Comparison of ENCODE assay signal across 17 cellular contexts in the genomic region with DNA sequence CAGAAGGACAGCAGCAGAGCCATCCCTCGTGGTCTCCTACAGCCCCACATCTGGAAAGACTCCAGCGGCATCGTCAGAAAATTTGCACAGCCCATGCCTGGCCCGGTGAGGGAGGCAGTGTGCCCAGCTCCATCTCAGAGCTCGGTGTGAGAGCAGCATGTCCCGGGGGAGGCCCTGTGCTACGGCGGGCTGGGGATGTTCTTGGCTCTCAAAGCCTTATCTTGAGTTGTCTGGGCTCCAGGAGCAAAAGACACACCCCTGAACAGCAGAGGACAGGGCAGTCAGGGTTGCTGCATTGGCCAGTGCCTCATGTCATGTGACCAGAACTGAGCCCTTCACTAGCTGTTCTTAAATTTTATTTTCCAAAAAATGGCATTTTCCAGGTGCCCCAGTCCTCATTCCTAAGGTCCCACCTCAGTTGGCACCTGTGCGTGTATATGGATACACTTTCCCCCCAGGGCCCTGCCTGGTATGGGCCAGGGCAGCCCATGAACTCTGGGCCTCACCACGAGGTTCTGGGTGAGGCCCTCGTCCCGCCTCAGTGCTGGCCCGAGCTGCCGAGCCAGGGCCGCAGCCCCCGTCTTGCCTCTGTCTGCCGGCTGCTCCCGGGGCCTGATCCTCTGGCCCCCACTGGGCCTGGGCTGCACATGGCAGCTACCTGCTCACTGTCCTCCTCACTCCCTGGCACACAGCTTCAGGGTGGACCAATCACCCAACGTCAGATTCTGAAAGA. TPM values are rescaled to one million over a fixed set of nuclear protein-coding genes. Genes with fewer than 3 reads are reported as not detected.
DNase-seq lines count a peak whose midpoint lies in the region; ATAC-seq and TF ChIP-seq lines count a peak whose summit lies in the region.
"Had no signal": no experiment of that assay in that cellular context is flagged by ENCODE, and none has a peak within 500 bp of the region (broad histone marks: within the 10 kb centered on the region; RNA-seq: fewer than 3 reads in every experiment).

No MANE protein-coding gene starts in this region.

- H2AFZ ChIP-seq in hepatocyte: no peak overlapping the region

- 89% methylated on average over 19 of the region's 19 CpGs for WGBS in hepatocyte (ENCODE audit: low lambda C conversion rate, missing lambda C conversion rate)

- peaks cover 17% of the 10 kb centered on the region for H3K79me2 ChIP-seq in hepatocyte

- H3K9me3 ChIP-seq in colonic mucosa (no peaks in the 10 kb centered on the region), hepatocyte (ENCODE audit: low read depth) (no peaks in the 10 kb centered on the region)
- H3K9me3 ChIP-seq: tibial nerve had no signal

- H3K27me3 ChIP-seq in colonic mucosa (no peaks in the 10 kb centered on the region), hepatocyte (no peaks in the 10 kb centered on the region)
- H3K27me3 ChIP-seq: tibial nerve had no signal

- no peaks in the 10 kb centered on the region for H3K27me3 Mint-ChIP-seq in activated T-cell treated with anti-CD3 and anti-CD28 coated beads, Interleukin-2, amount 50 U/mL, for 4 hours (ENCODE audit: low read depth)
- no peaks in the 10 kb centered on the region for H3K27me3 Mint-ChIP-seq in activated T-cell treated with anti-CD3 and anti-CD28 coated beads, Interleukin-2, amount 50 U/mL, for 72 hours (ENCODE audit: low read depth)
- no peaks in the 10 kb centered on the region for H3K27me3 Mint-ChIP-seq in type B pancreatic cell
- H3K27me3 Mint-ChIP-seq: activated CD4-positive, alpha-beta memory T cell treated with anti-CD3 and anti-CD28 coated beads, Interleukin-2, amount 10 ng/mL, durations not matched to agents 7 days and 5 days had no signal

- intact Hi-C loops in colonic mucosa (cut with DNase I): no loop called here

- no peak for DNase-seq in activated T-cell treated with anti-CD3 and anti-CD28 coated beads, Interleukin-2, amount 50 U/mL, for 4 hours
- no peak for DNase-seq in activated T-cell treated with anti-CD3 and anti-CD28 coated beads, Interleukin-2, amount 50 U/mL, for 72 hours
- peak; percentile 32 for DNase-seq in colonic mucosa
- peak; percentile 14 for DNase-seq in hepatocyte (ENCODE audit: low spot score)
- DNase-seq in type B pancreatic cell (ENCODE audit: extremely low spot score, unreplicated experiment): no peak
- no peak for DNase-seq in OCI-M2 (lab: John Stamatoyannopoulos, UW; ENCODE audit: unreplicated experiment)
- no peak for DNase-seq in NCI-H1436 (lab: John Stamatoyannopoulos, UW)
- DNase-seq: ACHN; activated CD4-positive, alpha-beta memory T cell treated with anti-CD3 and anti-CD28 coated beads, Interleukin-2, amount 10 ng/mL, durations not matched to agents 7 days and 5 days; activated naive CD4-positive, alpha-beta T cell treated with Interleukin-2 at 50 U/mL for 16 hours; caudate nucleus; erythroblast; HFFc6; NCI-H146; NCI-H526 had no signal

- H3K4me1 ChIP-seq in colonic mucosa: peaks cover 5% of the 10 kb centered on the region
- peaks cover 19% of the 10 kb centered on the region for H3K4me1 ChIP-seq in hepatocyte (ENCODE audit: insufficient read depth)

- no peak for TF ChIP-seq CTCF in colonic mucosa (IDR thresholded peaks at IDR 0.05)
- no peak for TF ChIP-seq CTCF in hepatocyte (IDR thresholded peaks at IDR 0.05; ENCODE audit: poor library complexity)
- no peak for TF ChIP-seq CTCF in type B pancreatic cell (conservative IDR thresholded peaks at IDR 0.05)

- H3K9me3 Mint-ChIP-seq in activated T-cell treated with anti-CD3 and anti-CD28 coated beads, Interleukin-2, amount 50 U/mL, for 4 hours: no peaks in the 10 kb centered on the region
- no peaks in the 10 kb centered on the region for H3K9me3 Mint-ChIP-seq in activated T-cell treated with anti-CD3 and anti-CD28 coated beads, Interleukin-2, amount 50 U/mL, for 72 hours
- no peaks in the 10 kb centered on the region for H3K9me3 Mint-ChIP-seq in type B pancreatic cell
- H3K9me3 Mint-ChIP-seq: activated CD4-positive, alpha-beta memory T cell treated with anti-CD3 and anti-CD28 coated beads, Interleukin-2, amount 10 ng/mL, durations not matched to agents 7 days and 5 days; HFFc6 had no signal

- H3K4me1 Mint-ChIP-seq in activated T-cell treated with anti-CD3 and anti-CD28 coated beads, Interleukin-2, amount 50 U/mL, for 4 hours (ENCODE audit: low read depth): peaks cover 13% of the 10 kb centered on the region
- peaks cover 29% of the 10 kb centered on the region for H3K4me1 Mint-ChIP-seq in activated T-cell treated with anti-CD3 and anti-CD28 coated beads, Interleukin-2, amount 50 U/mL, for 72 hours (ENCODE audit: low read depth)
- no peaks in the 10 kb centered on the region for H3K4me1 Mint-ChIP-seq in type B pancreatic cell (ENCODE audit: unreplicated experiment)

- H3K4me3 ChIP-seq in colonic mucosa (no peak overlapping the region), hepatocyte (no peak overlapping the region)
- H3K4me3 ChIP-seq: tibial nerve had no signal

- peak overlapping the region; percentile 91 for H3K4me2 ChIP-seq in hepatocyte

- H3K9ac ChIP-seq in colonic mucosa (ENCODE audit: low read depth in 2 of 2, low read length in 2 of 2): no peak overlapping the region

- H3K36me3 ChIP-seq in colonic mucosa (peaks cover 12% of the 10 kb centered on the region), hepatocyte (replicated peaks; ENCODE audit: insufficient read depth, low read depth) (no peaks in the 10 kb centered on the region)

- H3K27ac Mint-ChIP-seq in activated T-cell treated with anti-CD3 and anti-CD28 coated beads, Interleukin-2, amount 50 U/mL, for 72 hours: no peak overlapping the region
- no peak overlapping the region for H3K27ac Mint-ChIP-seq in type B pancreatic cell

- H4K20me1 ChIP-seq in hepatocyte (ENCODE audit: insufficient read depth, poor library complexity, severe bottlenecking): no peaks in the 10 kb centered on the region

- peak overlapping the region; percentile 81 for H3K4me3 Mint-ChIP-seq in activated T-cell treated with anti-CD3 and anti-CD28 coated beads, Interleukin-2, amount 50 U/mL, for 4 hours
- H3K4me3 Mint-ChIP-seq in activated T-cell treated with anti-CD3 and anti-CD28 coated beads, Interleukin-2, amount 50 U/mL, for 72 hours: no peak overlapping the region
- H3K4me3 Mint-ChIP-seq in type B pancreatic cell: peak overlapping the region; percentile 39

- no peaks in the 10 kb centered on the region for H3K9me2 ChIP-seq in hepatocyte (replicated peaks; ENCODE audit: insufficient read depth)

- H3K27ac ChIP-seq in colonic mucosa (no peak overlapping the region), hepatocyte (peak overlapping the region; percentile 91)

- peaks cover 1% of the 10 kb centered on the region for H3K36me3 Mint-ChIP-seq in activated T-cell treated with anti-CD3 and anti-CD28 coated beads, Interleukin-2, amount 50 U/mL, for 4 hours (ENCODE audit: insufficient read depth)
- peaks cover 0 to 4% of the 10 kb centered on the region in 2 donors for H3K36me3 Mint-ChIP-seq in activated T-cell treated with anti-CD3 and anti-CD28 coated beads, Interleukin-2, amount 50 U/mL, for 72 hours (ENCODE audit: insufficient read depth in 2 of 2)
- H3K36me3 Mint-ChIP-seq in type B pancreatic cell: no peaks in the 10 kb centered on the region

- no peak for ATAC-seq in activated T-cell treated with anti-CD3 and anti-CD28 coated beads, Interleukin-2, amount 50 U/mL, for 4 hours
- no peak for ATAC-seq in activated T-cell treated with anti-CD3 and anti-CD28 coated beads, Interleukin-2, amount 50 U/mL, for 72 hours (replicated peaks in 1 of 2)
- no peak for ATAC-seq in GM18861 (IDR thresholded peaks at IDR 0.05; ENCODE audit: unreplicated experiment)

RNA-seq across cellular contexts. Expression of a gene that starts 3.0 kb away (rescaled TPM):
- 10 to 100 TPM; 53.1 to 56.8 (median 54.1) TPM for total RNA-seq in activated T-cell treated with anti-CD3 and anti-CD28 coated beads, Interleukin-2, amount 50 U/mL, for 4 hours
- 10 to 100 TPM; 22.8 to 28.0 TPM for total RNA-seq in activated T-cell treated with anti-CD3 and anti-CD28 coated beads, Interleukin-2, amount 50 U/mL, for 72 hours
- total RNA-seq in colonic mucosa (10 to 100 TPM; 50.7 to 80.1 TPM), hepatocyte (40.4 and 54.8 TPM in 2 replicates), type B pancreatic cell (ENCODE audit: low replicate concordance) (36.7 and 37.7 TPM in 2 replicates)
- 78.8 and 80.5 TPM in 2 replicates for polyA plus RNA-seq in hepatocyte

RNA-seq across cellular contexts. Expression of a gene that starts 37.7 kb away (rescaled TPM):
- 10 to 100 TPM; 19.4 to 24.1 (median 21.8) TPM for total RNA-seq in activated T-cell treated with anti-CD3 and anti-CD28 coated beads, Interleukin-2, amount 50 U/mL, for 4 hours
- 10 to 100 TPM; 18.0 to 20.6 TPM for total RNA-seq in activated T-cell treated with anti-CD3 and anti-CD28 coated beads, Interleukin-2, amount 50 U/mL, for 72 hours
- total RNA-seq in colonic mucosa: 10 to 100 TPM; 10.1 to 23.2 TPM
- 17.4 and 18.5 TPM in 2 replicates for total RNA-seq in hepatocyte
- 11.7 and 14.8 TPM in 2 replicates for polyA plus RNA-seq in hepatocyte
- 21.6 and 36.7 TPM in 2 replicates for total RNA-seq in type B pancreatic cell (ENCODE audit: low replicate concordance)

RNA-seq across cellular contexts. Expression of a gene that starts 38.0 kb away (rescaled TPM):
- total RNA-seq in activated T-cell treated with anti-CD3 and anti-CD28 coated beads, Interleukin-2, amount 50 U/mL, for 4 hours: under 1 TPM; 0.16 to 0.47 (median 0.25) TPM
- total RNA-seq in activated T-cell treated with anti-CD3 and anti-CD28 coated beads, Interleukin-2, amount 50 U/mL, for 72 hours: under 1 TPM in 1 of 2 donors, not detected in 1; 0.48 TPM
- under 1 TPM; 0.61 to 0.69 TPM for total RNA-seq in colonic mucosa
- 0.23 and 0.64 TPM in 2 replicates for total RNA-seq in hepatocyte
- polyA plus RNA-seq in hepatocyte: 1.6 and 3.3 TPM in 2 replicates
- 0.74 and 2.6 TPM in 2 replicates for total RNA-seq in type B pancreatic cell (ENCODE audit: low replicate concordance)
- total RNA-seq: activated CD4-positive, alpha-beta memory T cell treated with anti-CD3 and anti-CD28 coated beads, Interleukin-2, amount 10 ng/mL, durations not matched to agents 7 days and 5 days had no signal

Comparison
In these comparisons a context has a peak if more than half of its experiments do, and no peak if none do; other contexts are left out.
1. H3K4me3 Mint-ChIP-seq: peak in activated T-cell treated with anti-CD3 and anti-CD28 coated beads, Interleukin-2, amount 50 U/mL, for 4 hours (single experiment) and type B pancreatic cell (single experiment); none in activated T-cell treated with anti-CD3 and anti-CD28 coated beads, Interleukin-2, amount 50 U/mL, for 72 hours (0 of 2).
2. DNase-seq: peak in colonic mucosa (single experiment) and hepatocyte (single experiment); none in activated T-cell treated with anti-CD3 and anti-CD28 coated beads, Interleukin-2, amount 50 U/mL, for 4 hours (single experiment), activated T-cell treated with anti-CD3 and anti-CD28 coated beads, Interleukin-2, amount 50 U/mL, for 72 hours (0 of 2), type B pancreatic cell (single experiment), OCI-M2 (single experiment) and NCI-H1436 (single experiment).